In genomic region chr14:75672588-75673192, GRCh38 we compare ENCODE assay signal across 32 cellular contexts.
"Had no signal": no experiment of that assay in that cellular context is flagged by ENCODE, and none has a peak within 500 bp of the region (broad histone marks: within the 10 kb centered on the region; RNA-seq: fewer than 3 reads in every experiment).

No MANE protein-coding gene starts in this region.

- H3K9me3 Mint-ChIP-seq: activated CD4-positive, alpha-beta memory T cell treated with anti-CD3 and anti-CD28 coated beads for 36 hours; activated T-helper 2 cell treated with anti-CD3 and anti-CD28 coated beads, Interferon-gamma antibody, Interleukin-2, Interleukin-4, amounts not matched to agents 10 μg/mL and 5 μg/mL and 100 μg/mL, durations not matched to agents 14 hours and 24 hours and 36 hours; IgD-negative memory B cell; T-helper 2 cell treated with Interferon-gamma antibody and Interleukin-4, amounts not matched to agents 5 μg/mL and 100 μg/mL, for 36 hours had no signal

- DNase-seq: activated CD4-positive, alpha-beta memory T cell treated with anti-CD3 and anti-CD28 coated beads for 36 hours; activated CD4-positive, alpha-beta T cell treated with anti-CD3 and anti-CD28 coated beads for 4 hours; activated CD4-positive, alpha-beta T cell treated with anti-CD3 and anti-CD28 coated beads, Interleukin-2, amount 50 U/mL, for 1 hour; activated CD8-positive, alpha-beta memory T cell treated with anti-CD3 and anti-CD28 coated beads, Interleukin-2, amount 50 U/mL, for 4 hours; activated gamma-delta T cell treated with Interleukin-2 at 50 U/mL for 16 hours; activated T-cell treated with anti-CD3 and anti-CD28 coated beads, Interleukin-2, amount 50 U/mL, for 72 hours; amygdala; Karpas-422; KBM-7; MG63; NCI-H1048; NCI-H1105 treated with DMSO at 0.1 percent for 48 hours; NCI-H1436; NCI-H1694; NCI-H1930; NCI-H2081 treated with DMSO at 0.1 percent for 48 hours; NCI-H226; NCI-H446 treated with DMSO at 0.1 percent for 48 hours; NCI-H524; NCI-H69; PC-3; Peyer's patch; RPMI8226; SHP77 treated with DMSO at 0.1 percent for 48 hours; SK-N-SH had no signal

- ATAC-seq: PC-3 had no signal

- H3K27ac Mint-ChIP-seq: activated naive CD4-positive, alpha-beta T cell treated with anti-CD3 and anti-CD28 coated beads for 36 hours; activated naive CD8-positive, alpha-beta T cell; T-helper 1 cell treated with Interleukin-12 subunit alpha and Interleukin-12 subunit beta and Interleukin-4 antibody, amounts not matched to agents 30 μg/mL and 1 μg/mL, for 36 hours had no signal

- FAIRE-seq: TTC549 had no signal

- H3K27me3 Mint-ChIP-seq: activated CD4-positive, alpha-beta memory T cell treated with anti-CD3 and anti-CD28 coated beads for 36 hours; activated naive CD8-positive, alpha-beta T cell; IgD-negative memory B cell had no signal

- H3K4me3 Mint-ChIP-seq: activated CD4-positive, alpha-beta memory T cell treated with anti-CD3 and anti-CD28 coated beads for 36 hours; activated naive CD4-positive, alpha-beta T cell treated with anti-CD3 and anti-CD28 coated beads for 36 hours; activated naive CD8-positive, alpha-beta T cell; IgD-negative memory B cell; T-helper 1 cell treated with Interleukin-12 subunit alpha and Interleukin-12 subunit beta and Interleukin-4 antibody, amounts not matched to agents 30 μg/mL and 1 μg/mL, for 36 hours had no signal
